26 cellular contexts compared by ENCODE assay signal in the genomic region with DNA sequence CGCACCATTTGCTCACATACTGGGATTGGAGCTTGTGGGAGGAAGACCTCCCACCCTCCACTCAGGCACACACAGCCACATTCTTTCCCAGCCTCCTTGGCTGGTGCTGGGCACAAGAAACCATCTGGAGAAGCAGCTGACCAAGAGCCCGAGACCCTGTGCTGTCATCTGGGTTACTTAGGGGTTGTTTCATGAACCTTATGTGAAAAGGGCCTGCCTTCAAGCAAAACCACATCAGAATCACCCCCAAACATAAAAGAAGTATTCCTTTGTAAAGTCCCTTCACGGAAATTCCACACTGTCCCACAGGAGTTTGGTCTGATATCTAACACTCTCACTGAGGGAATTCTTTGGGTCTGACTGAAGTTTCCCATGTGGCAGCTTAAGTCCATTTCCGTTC.
DNase-seq lines count a peak whose midpoint lies in the region; ATAC-seq and TF ChIP-seq lines count a peak whose summit lies in the region.
"Had no signal": no experiment of that assay in that cellular context is flagged by ENCODE, and none has a peak within 500 bp of the region (broad histone marks: within the 10 kb centered on the region; RNA-seq: fewer than 3 reads in every experiment).

No MANE protein-coding gene starts in this region.

- TF ChIP-seq CTCF in OCI-LY7 (conservative IDR thresholded peaks at IDR 0.05; ENCODE audit: low read length) = no peak

- intact Hi-C loops in OCI-LY7 (cut with micrococcal nuclease; ENCODE audit: unreplicated experiment) = no loop called here

- H4K20me1 ChIP-seq in OCI-LY7 (ENCODE audit: insufficient read depth, low read length) = no peaks in the 10 kb centered on the region

- H3K36me3 ChIP-seq in OCI-LY7 (ENCODE audit: insufficient read depth, low read length) = no peaks in the 10 kb centered on the region
- H3K36me3 ChIP-seq: left lung, thoracic aorta had no signal

- H3K27ac ChIP-seq in OCI-LY7 (ENCODE audit: low read depth, low read length, poor library complexity, severe bottlenecking) = no peak overlapping the region
- H3K27ac ChIP-seq: coronary artery, left lung, PC-9, thoracic aorta had no signal

- no peaks in the 10 kb centered on the region for H3K9me3 Mint-ChIP-seq in activated naive CD8-positive, alpha-beta T cell treated with anti-CD3 and anti-CD28 coated beads, Interleukin-2, amount 10 ng/mL, durations not matched to agents 7 days and 5 days
- no peaks in the 10 kb centered on the region for H3K9me3 Mint-ChIP-seq in activated naive CD8-positive, alpha-beta T cell treated with anti-CD3 and anti-CD28 coated beads for 36 hours
- H3K9me3 Mint-ChIP-seq: activated naive CD4-positive, alpha-beta T cell treated with anti-CD3 and anti-CD28 coated beads, Interleukin-2, amount 50 U/mL, for 24 hours; CD4-positive, alpha-beta memory T cell; naive B cell had no signal

- peaks cover 4% of the 10 kb centered on the region for H3K36me3 Mint-ChIP-seq in activated naive CD8-positive, alpha-beta T cell treated with anti-CD3 and anti-CD28 coated beads, Interleukin-2, amount 10 ng/mL, durations not matched to agents 7 days and 5 days
- no peaks in the 10 kb centered on the region for H3K36me3 Mint-ChIP-seq in activated naive CD8-positive, alpha-beta T cell treated with anti-CD3 and anti-CD28 coated beads for 36 hours
- H3K36me3 Mint-ChIP-seq: CD4-positive, alpha-beta memory T cell; naive B cell had no signal

- H3K4me3 ChIP-seq in OCI-LY7 (ENCODE audit: low read depth, low read length, poor library complexity, severe bottlenecking) = no peak overlapping the region
- H3K4me3 ChIP-seq: coronary artery, left lung, PC-9, thoracic aorta had no signal

- POLR2A ChIA-PET in activated naive CD8-positive, alpha-beta T cell treated with anti-CD3 and anti-CD28 coated beads, Interleukin-2, amount 10 ng/mL, durations not matched to agents 7 days and 5 days (lab: Charles Lee) = no interaction called here
- POLR2A ChIA-PET in OCI-LY7 (lab: Charles Lee) = no interaction called here

- H3K4me1 Mint-ChIP-seq in activated naive CD8-positive, alpha-beta T cell treated with anti-CD3 and anti-CD28 coated beads, Interleukin-2, amount 10 ng/mL, durations not matched to agents 7 days and 5 days = peaks cover 29% of the 10 kb centered on the region
- H3K4me1 Mint-ChIP-seq in activated naive CD8-positive, alpha-beta T cell treated with anti-CD3 and anti-CD28 coated beads for 36 hours = peaks cover 30% of the 10 kb centered on the region

- H3K27me3 Mint-ChIP-seq in activated naive CD8-positive, alpha-beta T cell treated with anti-CD3 and anti-CD28 coated beads, Interleukin-2, amount 10 ng/mL, durations not matched to agents 7 days and 5 days = no peaks in the 10 kb centered on the region
- H3K27me3 Mint-ChIP-seq in activated naive CD8-positive, alpha-beta T cell treated with anti-CD3 and anti-CD28 coated beads for 36 hours = no peaks in the 10 kb centered on the region
- H3K27me3 Mint-ChIP-seq: CD4-positive, alpha-beta memory T cell; naive B cell had no signal

- no peak overlapping the region for H2AFZ ChIP-seq in OCI-LY7 (ENCODE audit: low read length)
- H2AFZ ChIP-seq: PC-9 had no signal

- H3K4me2 ChIP-seq in OCI-LY7 (ENCODE audit: low read length) = 0 out of 2 replicates have a peak overlapping the region, but pooled peaks have one; percentile 76
- H3K4me2 ChIP-seq: PC-9 had no signal

- DNase-seq in activated naive CD8-positive, alpha-beta T cell treated with anti-CD3 and anti-CD28 coated beads, Interleukin-2, amount 10 ng/mL, durations not matched to agents 7 days and 5 days = no peak
- no peak for DNase-seq in activated naive CD8-positive, alpha-beta T cell treated with anti-CD3 and anti-CD28 coated beads for 36 hours
- no peak for DNase-seq in OCI-LY7 (ENCODE audit: low spot score)
- DNase-seq in fibroblast of peridontal ligament (ENCODE audit: extremely low read depth) = peak; percentile 75
- DNase-seq in stromal cell of bone marrow (ENCODE audit: low read depth) = peak; percentile 63
- no peak for DNase-seq in activated CD4-positive, CD25-positive, alpha-beta regulatory T cell treated with anti-CD3 and anti-CD28 coated beads, Interleukin-2, amount 50 U/mL, for 72 hours
- no peak for DNase-seq in effector CD4-positive, alpha-beta T cell
- DNase-seq: 8988T; anterior cingulate cortex; CD4-positive, alpha-beta memory T cell; DMS 273 treated with DMSO at 0.1 percent for 48 hours; KG1; left lung; MV-4-11; naive B cell; NCI-H1436 treated with DMSO at 0.1 percent for 48 hours; NCI-H446 treated with DMSO at 0.1 percent for 48 hours; occipital lobe; PC-9; SHP77; stimulated activated naive CD8-positive, alpha-beta T cell treated with anti-CD3 and anti-CD28 coated beads, Interleukin-15, Interleukin-2, amounts not matched to agents 100 U/mL and 50 U/mL, for 24 hours had no signal

- H3K4me3 Mint-ChIP-seq in activated naive CD8-positive, alpha-beta T cell treated with anti-CD3 and anti-CD28 coated beads, Interleukin-2, amount 10 ng/mL, durations not matched to agents 7 days and 5 days = no peak overlapping the region
- H3K4me3 Mint-ChIP-seq in activated naive CD8-positive, alpha-beta T cell treated with anti-CD3 and anti-CD28 coated beads for 36 hours = no peak overlapping the region
- H3K4me3 Mint-ChIP-seq: activated naive CD4-positive, alpha-beta T cell treated with anti-CD3 and anti-CD28 coated beads, Interleukin-2, amount 50 U/mL, for 24 hours; CD4-positive, alpha-beta memory T cell had no signal

- BruUV-seq in OCI-LY7 (replicated peaks; lab: Mats Ljungman, UMichigan) = no TSS peak

- H3K79me2 ChIP-seq in OCI-LY7 (ENCODE audit: insufficient read depth, low read depth, low read length) = no peaks in the 10 kb centered on the region

- no peaks in the 10 kb centered on the region for H3K9me3 ChIP-seq in OCI-LY7 (ENCODE audit: low read length)
- H3K9me3 ChIP-seq: left lung, thoracic aorta had no signal

- CTCF ChIA-PET in OCI-LY7 (lab: Charles Lee; ENCODE audit: unreplicated experiment) = no interaction called here

- no peak for ATAC-seq in activated naive CD8-positive, alpha-beta T cell treated with anti-CD3 and anti-CD28 coated beads, Interleukin-2, amount 10 ng/mL, durations not matched to agents 7 days and 5 days (ENCODE audit: low read depth)
- ATAC-seq in HG03135 (IDR thresholded peaks at IDR 0.05; ENCODE audit: unreplicated experiment) = no peak
- ATAC-seq: esophagus mucosa; left lung; stimulated activated naive CD8-positive, alpha-beta T cell treated with anti-CD3 and anti-CD28 coated beads, Interleukin-15, Interleukin-2, amounts not matched to agents 100 U/mL and 50 U/mL, for 24 hours had no signal

- peaks cover 22% of the 10 kb centered on the region for H3K4me1 ChIP-seq in OCI-LY7 (ENCODE audit: insufficient read depth, low read length, poor library complexity, severe bottlenecking)

- no peaks in the 10 kb centered on the region for H3K9me2 ChIP-seq in OCI-LY7 (ENCODE audit: insufficient read depth, low read length)

- H3K27ac Mint-ChIP-seq in activated naive CD8-positive, alpha-beta T cell treated with anti-CD3 and anti-CD28 coated beads, Interleukin-2, amount 10 ng/mL, durations not matched to agents 7 days and 5 days = peak overlapping the region; percentile 12
- H3K27ac Mint-ChIP-seq in activated naive CD8-positive, alpha-beta T cell treated with anti-CD3 and anti-CD28 coated beads for 36 hours = no peak overlapping the region
- H3K27ac Mint-ChIP-seq: activated naive CD4-positive, alpha-beta T cell treated with anti-CD3 and anti-CD28 coated beads, Interleukin-2, amount 50 U/mL, for 24 hours had no signal

Comparison
In these comparisons a context has a peak if more than half of its experiments do, and no peak if none do; other contexts are left out.
1. DNase-seq: peak in fibroblast of peridontal ligament (single experiment) and stromal cell of bone marrow (single experiment); none in activated naive CD8-positive, alpha-beta T cell treated with anti-CD3 and anti-CD28 coated beads, Interleukin-2, amount 10 ng/mL, durations not matched to agents 7 days and 5 days (single experiment), activated naive CD8-positive, alpha-beta T cell treated with anti-CD3 and anti-CD28 coated beads for 36 hours (single experiment), OCI-LY7 (single experiment), activated CD4-positive, CD25-positive, alpha-beta regulatory T cell treated with anti-CD3 and anti-CD28 coated beads, Interleukin-2, amount 50 U/mL, for 72 hours (single experiment) and effector CD4-positive, alpha-beta T cell (single experiment).